In the genomic region with DNA sequence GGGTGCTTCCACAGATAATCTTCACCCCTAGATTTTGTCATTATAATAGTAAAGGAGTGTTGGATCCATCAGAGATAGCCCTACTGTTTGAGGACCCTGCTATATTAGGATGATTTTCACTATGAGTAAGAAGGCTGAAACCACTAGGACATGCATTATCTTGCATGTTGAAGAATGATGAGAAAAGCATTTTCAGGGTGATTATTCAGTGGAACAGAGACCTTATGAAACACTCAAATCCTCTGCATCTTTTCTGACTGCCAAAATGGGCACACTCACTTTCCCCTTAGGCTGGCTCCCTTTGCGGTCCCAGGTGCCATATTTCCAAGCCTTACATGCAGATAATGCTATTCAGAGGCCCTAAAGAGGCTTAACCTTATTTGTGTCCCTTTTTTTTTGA, we compare ENCODE assay signal across 14 cellular contexts.
DNase-seq lines count a peak whose midpoint lies in the region; ATAC-seq and TF ChIP-seq lines count a peak whose summit lies in the region.
"Had no signal": no experiment of that assay in that cellular context is flagged by ENCODE, and none has a peak within 500 bp of the region (broad histone marks: within the 10 kb centered on the region; RNA-seq: fewer than 3 reads in every experiment).

No MANE protein-coding gene starts in this region.

- H2AFZ ChIP-seq in KMS-11 (ENCODE audit: low read depth), result no peak overlapping the region; the same call in 1 of the 2 replicates
- H2AFZ ChIP-seq: GM23338 had no signal

- H3K4me3 ChIP-seq in KMS-11 (IDR thresholded peaks at IDR 0.05; ENCODE audit: insufficient read depth, low read depth, low read length) (no peak overlapping the region), RWPE2 (ENCODE audit: severe bottlenecking) (no peak overlapping the region)
- H3K4me3 ChIP-seq: GM12878, GM23338 had no signal

- peak overlapping the region; percentile 64 for H3K4me2 ChIP-seq in KMS-11
- H3K4me2 ChIP-seq: GM23338 had no signal

- H3K27ac ChIP-seq in KMS-11, result no peak overlapping the region
- peak overlapping the region; percentile 40 for H3K27ac ChIP-seq in RWPE2 (ENCODE audit: poor library complexity, severe bottlenecking)
- peak overlapping the region; percentile 20 for H3K27ac ChIP-seq in foreskin keratinocyte

- H3K27me3 ChIP-seq in KMS-11 (ENCODE audit: insufficient read depth, low read depth), result no peaks in the 10 kb centered on the region
- no peaks in the 10 kb centered on the region for H3K27me3 ChIP-seq in RWPE2 (ENCODE audit: insufficient read depth, poor library complexity, severe bottlenecking)
- no peaks in the 10 kb centered on the region for H3K27me3 ChIP-seq in foreskin keratinocyte
- H3K27me3 ChIP-seq: BE2C had no signal

- H3K9me3 ChIP-seq in RWPE2 (ENCODE audit: severe bottlenecking), result no peaks in the 10 kb centered on the region
- H3K9me3 ChIP-seq: BE2C had no signal

- no peak overlapping the region for H3K9ac ChIP-seq in KMS-11

- ATAC-seq in RWPE2 (ENCODE audit: low read depth) (no peak), foreskin keratinocyte (no peak), GM21360 (IDR thresholded peaks at IDR 0.05; ENCODE audit: unreplicated experiment) (no peak), HG02973 (IDR thresholded peaks at IDR 0.05; ENCODE audit: unreplicated experiment) (no peak)
- ATAC-seq: GM12878, GM23338, HCT116 had no signal

- no peaks in the 10 kb centered on the region for H3K79me2 ChIP-seq in KMS-11 (ENCODE audit: insufficient read depth, low read depth)

- H3K4me1 ChIP-seq in KMS-11 (ENCODE audit: low read depth, poor library complexity, severe bottlenecking), result peaks cover 33% of the 10 kb centered on the region
- peaks cover 27% of the 10 kb centered on the region for H3K4me1 ChIP-seq in RWPE2 (ENCODE audit: insufficient read depth, poor library complexity, severe bottlenecking)
- H3K4me1 ChIP-seq in foreskin keratinocyte, result peaks cover 4% of the 10 kb centered on the region
- H3K4me1 ChIP-seq: BE2C had no signal

- TF ChIP-seq CTCF in KMS-11 (conservative IDR thresholded peaks at IDR 0.05; ENCODE audit: low read depth, low read length) (no peak), RWPE2 (IDR thresholded peaks at IDR 0.05; ENCODE audit: poor library complexity, severe bottlenecking) (no peak), foreskin keratinocyte (conservative IDR thresholded peaks at IDR 0.05) (no peak)

- DNase-seq in RWPE2 (ENCODE audit: low spot score) (no peak), foreskin keratinocyte (peak; percentile 58 to 80), DMS 273 (lab: John Stamatoyannopoulos, UW; ENCODE audit: unreplicated experiment) (no peak)
- DNase-seq: ACHN; BE2C; CD4-positive, alpha-beta memory T cell; DND-41; KG1 had no signal

- H3K36me3 ChIP-seq in KMS-11 (ENCODE audit: insufficient read depth) (no peaks in the 10 kb centered on the region), RWPE2 (ENCODE audit: low read depth) (no peaks in the 10 kb centered on the region)
- H3K36me3 ChIP-seq: BE2C had no signal

- H4K20me1 ChIP-seq in KMS-11 (ENCODE audit: insufficient read depth), result no peaks in the 10 kb centered on the region

Comparison
In these comparisons a context has a peak if more than half of its experiments do, and no peak if none do; other contexts are left out.
1. DNase-seq: peak in foreskin keratinocyte (2 of 2); none in RWPE2 (single experiment) and DMS 273 (single experiment).